Comparison of ENCODE assay signal across 19 cellular contexts in genomic region chr6:108686896-108687295, GRCh38.
DNase-seq lines count a peak whose midpoint lies in the region; ATAC-seq and TF ChIP-seq lines count a peak whose summit lies in the region.
"Had no signal": no experiment of that assay in that cellular context is flagged by ENCODE, and none has a peak within 500 bp of the region (broad histone marks: within the 10 kb centered on the region; RNA-seq: fewer than 3 reads in every experiment).

No MANE protein-coding gene starts in this region.

- H3K9me3 ChIP-seq in IMR-90 (ENCODE audit: control insufficient read depth, insufficient read depth, low read length) (no peaks in the 10 kb centered on the region), RWPE2 (ENCODE audit: severe bottlenecking) (no peaks in the 10 kb centered on the region), skeletal muscle tissue (ENCODE audit: control insufficient read depth in 3 of 3, low read length in 3 of 3) (no peaks in the 10 kb centered on the region)
- H3K9me3 ChIP-seq in CD4-positive, alpha-beta memory T cell (ENCODE audit: control insufficient read depth in 1 of 2, low read length in 2 of 2) = no peaks in the 10 kb centered on the region
- H3K9me3 ChIP-seq: SJSA1 had no signal

- peak overlapping the region; percentile 20; the same call in 1 of the 2 replicates for H2BK120ac ChIP-seq in IMR-90 (ENCODE audit: low read depth, low read length)

- H3K27ac Mint-ChIP-seq in immature natural killer cell (peak overlapping the region in 4 of 6 donors; percentile 9 to 38 (median 36)), natural killer cell (no peak overlapping the region)
- H3K27ac Mint-ChIP-seq in CD4-positive, alpha-beta memory T cell = peak overlapping the region in 1 of 7 donors; percentile 6
- H3K27ac Mint-ChIP-seq: H9, IgD-negative memory B cell had no signal

- no peak overlapping the region for H3K4me2 ChIP-seq in IMR-90 (ENCODE audit: low read depth, low read length)

- H3K4me3 ChIP-seq in IMR-90 (ENCODE audit: insufficient read depth, low read depth, low read length) = no peak overlapping the region
- H3K4me3 ChIP-seq in RWPE2 (ENCODE audit: severe bottlenecking) = no peak overlapping the region
- H3K4me3 ChIP-seq in skeletal muscle tissue (ENCODE audit: low read length in 3 of 3) = no peak overlapping the region
- no peak overlapping the region for H3K4me3 ChIP-seq in CD4-positive, alpha-beta memory T cell (ENCODE audit: low read length in 2 of 2)
- H3K4me3 ChIP-seq: SJSA1 had no signal

- TF ChIP-seq POLR2A in IMR-90 (IDR thresholded peaks at IDR 0.05; ENCODE audit: low read depth, low read length) = no peak

- H2BK15ac ChIP-seq in IMR-90 (ENCODE audit: low read depth, low read length) = no peak overlapping the region

- peak overlapping the region; percentile 22; the same call in 1 of the 2 replicates for H3K14ac ChIP-seq in IMR-90 (replicated peaks; ENCODE audit: low read depth, low read length)

- ATAC-seq in IMR-90 (ENCODE audit: low read depth) (no peak), RWPE2 (ENCODE audit: low read depth) (no peak), natural killer cell (no peak)

- CTCF ChIA-PET in IMR-90 (lab: Yijun Ruan, JAX) = no interaction called here
- CTCF ChIA-PET in CD4-positive, alpha-beta memory T cell (lab: Charles Lee; ENCODE audit: partially characterized antibody) = no interaction called here
- CTCF ChIA-PET in HEK293T (lab: Yijun Ruan, JAX) = interaction anchor here (0.6 kb wide), 1 partner anchor 125 kb away, joined by 3 read pairs; no protein-coding TSS in a partner anchor

- no peak overlapping the region for H3K4me3 Mint-ChIP-seq in immature natural killer cell
- no peak overlapping the region for H3K4me3 Mint-ChIP-seq in natural killer cell
- H3K4me3 Mint-ChIP-seq in CD4-positive, alpha-beta memory T cell = no peak overlapping the region
- H3K4me3 Mint-ChIP-seq: CD14-positive monocyte, H9 had no signal

- H3K27ac ChIP-seq in IMR-90 (ENCODE audit: insufficient read depth, low read length) (no peak overlapping the region), RWPE2 (ENCODE audit: poor library complexity, severe bottlenecking) (peak overlapping the region; percentile 84), skeletal muscle tissue (ENCODE audit: low read depth, low read length) (peak overlapping the region; percentile 82)
- H3K27ac ChIP-seq in CD4-positive, alpha-beta memory T cell (ENCODE audit: low read depth, low read length) = no peak overlapping the region
- H3K27ac ChIP-seq: SJSA1 had no signal

- no peak overlapping the region for H2AFZ ChIP-seq in IMR-90 (replicated peaks; ENCODE audit: low read length, poor library complexity)

- H3K4ac ChIP-seq in IMR-90 (ENCODE audit: low read depth, low read length) = peak overlapping the region; percentile 67; the same call in 1 of the 2 replicates

- dilution Hi-C loops in IMR-90 (cut with HindIII; ENCODE audit: low sequenced_read_pairs, unreplicated experiment) = no loop called here

- H3K56ac ChIP-seq in IMR-90 (ENCODE audit: extremely low read depth, insufficient read depth, low read length) = no peak overlapping the region

- peaks cover 9% of the 10 kb centered on the region for H3K36me3 ChIP-seq in IMR-90 (ENCODE audit: control insufficient read depth, insufficient read depth, low read length)
- peaks cover 21% of the 10 kb centered on the region; the same call in 1 of the 2 replicates for H3K36me3 ChIP-seq in RWPE2 (ENCODE audit: low read depth)
- H3K36me3 ChIP-seq in skeletal muscle tissue (ENCODE audit: control insufficient read depth in 3 of 3, insufficient read depth in 3 of 3, low read length in 3 of 3) = peaks cover 0 to 3% (median 0%) of the 10 kb centered on the region in 3 donors
- H3K36me3 ChIP-seq in CD4-positive, alpha-beta memory T cell (ENCODE audit: insufficient read depth, low read length) = no peaks in the 10 kb centered on the region

- H2AK9ac ChIP-seq in IMR-90 (replicated peaks; ENCODE audit: low read depth, low read length, poor library complexity) = no peak overlapping the region

- no peak for DNase-seq in IMR-90
- no peak for DNase-seq in RWPE2 (ENCODE audit: low spot score)
- DNase-seq in immature natural killer cell = no peak
- no peak for DNase-seq in natural killer cell
- DNase-seq in CD4-positive, alpha-beta memory T cell = no peak
- DNase-seq in HEK293T (ENCODE audit: extremely low spot score) = no peak
- DNase-seq: ACHN, AML-193, COR-L47, H9, MV-4-11, NCI-H1436, NCI-H2029 treated with DMSO at 0.1 percent for 48 hours, NCI-H748 treated with DMSO at 0.1 percent for 48 hours, OCI-M1 had no signal

- no peaks in the 10 kb centered on the region for H3K9me3 Mint-ChIP-seq in immature natural killer cell
- H3K9me3 Mint-ChIP-seq in natural killer cell = no peaks in the 10 kb centered on the region
- H3K9me3 Mint-ChIP-seq in CD4-positive, alpha-beta memory T cell = no peaks in the 10 kb centered on the region
- H3K9me3 Mint-ChIP-seq: H9, IgD-negative memory B cell had no signal

- H4K5ac ChIP-seq in IMR-90 (ENCODE audit: low read depth, low read length) = peak overlapping the region; percentile 12; the same call in 1 of the 2 replicates

- H3K18ac ChIP-seq in IMR-90 (ENCODE audit: low read depth, low read length) = no peak overlapping the region

- TF ChIP-seq CTCF in IMR-90 (conservative IDR thresholded peaks at IDR 0.05; ENCODE audit: low read depth, low read length) (no peak), RWPE2 (IDR thresholded peaks at IDR 0.05; ENCODE audit: poor library complexity, severe bottlenecking) (no peak), natural killer cell (IDR thresholded peaks at IDR 0.05) (no peak)

- no TSS peak for BruUV-seq in IMR-90 (replicated peaks; lab: Mats Ljungman, UMichigan)

- WGBS in IMR-90 (ENCODE audit: extremely low coverage in 2 of 2, insufficient read length in 1 of 2), 2 experiments = no CpG with 5 or more reads among the region's 6 CpGs

- H3K9me1 ChIP-seq in IMR-90 (ENCODE audit: insufficient read depth, low read length) = peaks cover 27% of the 10 kb centered on the region

- H3K27me3 Mint-ChIP-seq in immature natural killer cell (ENCODE audit: low read depth in 3 of 3) (peaks cover 0 to 4% (median 0%) of the 10 kb centered on the region in 3 donors), natural killer cell (ENCODE audit: low read depth in 2 of 2) (no peaks in the 10 kb centered on the region)
- H3K27me3 Mint-ChIP-seq in CD4-positive, alpha-beta memory T cell = no peaks in the 10 kb centered on the region
- H3K27me3 Mint-ChIP-seq: IgD-negative memory B cell had no signal

- H3K4me1 ChIP-seq in IMR-90 (ENCODE audit: control insufficient read depth, insufficient read depth, low read length) (peaks cover 35% of the 10 kb centered on the region), RWPE2 (ENCODE audit: insufficient read depth, poor library complexity, severe bottlenecking) (peaks cover 51% of the 10 kb centered on the region), skeletal muscle tissue (ENCODE audit: control insufficient read depth in 3 of 3, insufficient read depth in 3 of 3, low read length in 3 of 3) (peaks cover 51 to 68% (median 51%) of the 10 kb centered on the region in 3 donors)
- no peaks in the 10 kb centered on the region for H3K4me1 ChIP-seq in CD4-positive, alpha-beta memory T cell (ENCODE audit: insufficient read depth, low read length)

- no peak for TF ChIP-seq RAD21 in IMR-90 (IDR thresholded peaks at IDR 0.05; ENCODE audit: low read length)

- H3K27me3 ChIP-seq in IMR-90 (ENCODE audit: control insufficient read depth, insufficient read depth, low read length) (no peaks in the 10 kb centered on the region), RWPE2 (ENCODE audit: insufficient read depth, poor library complexity, severe bottlenecking) (no peaks in the 10 kb centered on the region), skeletal muscle tissue (ENCODE audit: control insufficient read depth in 3 of 3, insufficient read depth in 3 of 3, low read length in 3 of 3) (no peaks in the 10 kb centered on the region)
- H3K27me3 ChIP-seq in CD4-positive, alpha-beta memory T cell (ENCODE audit: insufficient read depth, low read length) = no peaks in the 10 kb centered on the region
- H3K27me3 ChIP-seq: SJSA1 had no signal

- peak overlapping the region; percentile 55; the same call in 1 of the 2 replicates for H2AK5ac ChIP-seq in IMR-90 (ENCODE audit: low read depth, low read length)

- peak overlapping the region; percentile 32; the same call in 1 of the 2 replicates for H3K23ac ChIP-seq in IMR-90 (ENCODE audit: low read depth, low read length)

- peaks cover 19 to 27% of the 10 kb centered on the region in 2 donors for H3K4me1 Mint-ChIP-seq in immature natural killer cell
- H3K4me1 Mint-ChIP-seq in natural killer cell = peaks cover 35 to 40% of the 10 kb centered on the region in 2 donors
- H3K4me1 Mint-ChIP-seq in CD4-positive, alpha-beta memory T cell = peaks cover 4 to 10% (median 7%) of the 10 kb centered on the region in 4 donors

- intact Hi-C loops in IMR-90 (cut with micrococcal nuclease) = no loop called here
- intact Hi-C loops in natural killer cell (cut with micrococcal nuclease) = no loop called here
- intact Hi-C loops in CD4-positive, alpha-beta memory T cell (cut with micrococcal nuclease) = no loop called here

- H3K36me3 Mint-ChIP-seq in immature natural killer cell (peaks cover 3 to 28% (median 19%) of the 10 kb centered on the region in 3 donors), natural killer cell (no peaks in the 10 kb centered on the region)
- H3K36me3 Mint-ChIP-seq in CD4-positive, alpha-beta memory T cell = peaks cover 25 to 36% of the 10 kb centered on the region in 2 donors

- peaks cover 5% of the 10 kb centered on the region; the same call in 1 of the 2 replicates for H4K20me1 ChIP-seq in IMR-90 (ENCODE audit: insufficient read depth, low read length)

- H4K8ac ChIP-seq in IMR-90 (ENCODE audit: low read depth in 2 of 2, low read length in 2 of 2) = peak overlapping the region in 1 of 2 experiments; percentile 22; a peak in 2 of 4 replicates

- H3K9ac ChIP-seq in IMR-90 (ENCODE audit: low read depth, low read length) (no peak overlapping the region), skeletal muscle tissue (ENCODE audit: low read depth in 1 of 3, low read length in 3 of 3) (peak overlapping the region in 1 of 3 donors; percentile 45)

- H2BK20ac ChIP-seq in IMR-90 (ENCODE audit: low read depth, low read length) = peak overlapping the region; percentile 69; the same call in 1 of the 2 replicates

- no peak overlapping the region for H2BK5ac ChIP-seq in IMR-90 (ENCODE audit: low read depth, low read length, poor library complexity, severe bottlenecking)

- in situ Hi-C loops in IMR-90 (cut with MboI; ENCODE audit: low sequenced_read_pairs) = no loop called here

- H3K79me1 ChIP-seq in IMR-90 (ENCODE audit: low read depth in 1 of 2, low read length in 2 of 2) = peaks cover 30 to 67% of the 10 kb centered on the region in 2 experiments

- POLR2A ChIA-PET in IMR-90 (lab: Charles Lee; ENCODE audit: unreplicated experiment) = no interaction called here
- POLR2A ChIA-PET in CD4-positive, alpha-beta memory T cell (lab: Charles Lee; ENCODE audit: partially characterized antibody) = no interaction called here
- POLR2A ChIA-PET in HEK293T (lab: Yijun Ruan, JAX) = interaction anchor here (0.8 to 1.6 kb wide), 4 partner anchors 9 to 129 kb away, joined by 3 to 5 read pairs (median 4); partner anchors contain the start of gene FOXO3

- H4K91ac ChIP-seq in IMR-90 (ENCODE audit: insufficient read depth, low read depth, low read length) = no peak overlapping the region

TF ChIP-seq in IMR-90, 13 proteins besides CTCF, POLR2A, EP300 and RAD21 (continues in another document):
- TF ChIP-seq SMC3 (IDR thresholded peaks at IDR 0.05; ENCODE audit: low read depth, low read length) = no peak

Comparison
In these comparisons a context has a peak if more than half of its experiments do, and no peak if none do; other contexts are left out.
1. H3K27ac ChIP-seq: peak in RWPE2 (single experiment) and skeletal muscle tissue (single experiment); none in IMR-90 (single experiment) and CD4-positive, alpha-beta memory T cell (single experiment).
2. H3K27ac Mint-ChIP-seq: peak in immature natural killer cell (4 of 6); none in natural killer cell (0 of 2).